In the genomic region with DNA sequence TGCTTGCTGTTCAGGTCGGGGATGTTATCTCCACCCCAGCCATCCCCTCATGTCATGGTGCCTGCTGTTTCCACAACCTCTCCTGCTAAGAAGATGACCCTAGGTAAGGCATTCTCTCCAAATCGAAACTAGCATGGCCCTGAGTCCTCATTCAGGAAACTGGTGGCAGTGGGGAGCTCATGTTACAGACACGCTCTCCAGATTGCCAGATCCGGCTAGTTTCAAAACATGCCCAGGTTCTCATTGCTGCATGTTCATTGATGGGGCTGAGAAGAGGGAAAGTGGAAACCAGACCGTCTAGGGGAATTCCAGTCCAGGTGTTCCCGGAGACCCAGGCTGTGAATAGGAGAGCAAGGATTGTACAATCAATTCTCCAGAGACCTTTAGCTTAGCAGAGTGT, we compare ENCODE assay signal across 11 cellular contexts.
DNase-seq lines count a peak whose midpoint lies in the region; ATAC-seq, FAIRE-seq and TF ChIP-seq lines count a peak whose summit lies in the region.
"Had no signal": no experiment of that assay in that cellular context is flagged by ENCODE, and none has a peak within 500 bp of the region (broad histone marks: within the 10 kb centered on the region; RNA-seq: fewer than 3 reads in every experiment).

No MANE protein-coding gene starts in this region.

- H3K4me3 ChIP-seq in fibroblast of the aortic adventitia (ENCODE audit: low read depth, low read length) (no peak overlapping the region), small intestine (ENCODE audit: low read depth in 1 of 2, low read length in 2 of 2) (no peak overlapping the region)
- no peak overlapping the region for H3K4me3 ChIP-seq in CD8-positive, alpha-beta memory T cell (ENCODE audit: low read length)

- peaks cover 0 to 10% (median 0%) of the 10 kb centered on the region in 5 donors for H3K9me3 Mint-ChIP-seq in CD8-positive, alpha-beta memory T cell
- H3K9me3 Mint-ChIP-seq in activated T-helper 1 cell treated with anti-CD3 and anti-CD28 coated beads, Interleukin-12 subunit alpha, Interleukin-12 subunit beta, Interleukin-2, Interleukin-4 antibody, amounts not matched to agents 30 ng/mL and 10 ng/mL and 1 ng/mL, durations not matched to agents 14 hours and 24 hours and 36 hours, result no peaks in the 10 kb centered on the region
- H3K9me3 Mint-ChIP-seq: activated naive CD8-positive, alpha-beta T cell treated with anti-CD3 and anti-CD28 coated beads, Interleukin-2, amount 10 ng/mL, durations not matched to agents 7 days and 5 days had no signal

- 22 to 33% (median 27%) methylated on average over 6 of the region's 6 CpGs for WGBS in small intestine, 3 donors

- CTCF ChIA-PET in CD8-positive, alpha-beta memory T cell (lab: Charles Lee), result no interaction called here

- no peak overlapping the region for H3K27ac Mint-ChIP-seq in CD8-positive, alpha-beta memory T cell
- H3K27ac Mint-ChIP-seq in activated T-helper 1 cell treated with anti-CD3 and anti-CD28 coated beads, Interleukin-12 subunit alpha, Interleukin-12 subunit beta, Interleukin-2, Interleukin-4 antibody, amounts not matched to agents 30 ng/mL and 10 ng/mL and 1 ng/mL, durations not matched to agents 14 hours and 24 hours and 36 hours, result no peak overlapping the region
- H3K27ac Mint-ChIP-seq: activated naive CD8-positive, alpha-beta T cell treated with anti-CD3 and anti-CD28 coated beads, Interleukin-2, amount 10 ng/mL, durations not matched to agents 7 days and 5 days had no signal

- H3K9me3 ChIP-seq in small intestine (ENCODE audit: control insufficient read depth, low read depth), result no peaks in the 10 kb centered on the region
- no peaks in the 10 kb centered on the region for H3K9me3 ChIP-seq in CD8-positive, alpha-beta memory T cell (ENCODE audit: low read length)

- H3K4me1 Mint-ChIP-seq in CD8-positive, alpha-beta memory T cell, result no peaks in the 10 kb centered on the region
- no peaks in the 10 kb centered on the region for H3K4me1 Mint-ChIP-seq in activated T-helper 1 cell treated with anti-CD3 and anti-CD28 coated beads, Interleukin-12 subunit alpha, Interleukin-12 subunit beta, Interleukin-2, Interleukin-4 antibody, amounts not matched to agents 30 ng/mL and 10 ng/mL and 1 ng/mL, durations not matched to agents 14 hours and 24 hours and 36 hours (ENCODE audit: low read depth)
- H3K4me1 Mint-ChIP-seq: activated naive CD8-positive, alpha-beta T cell treated with anti-CD3 and anti-CD28 coated beads, Interleukin-2, amount 10 ng/mL, durations not matched to agents 7 days and 5 days had no signal

- peak; percentile 63 for DNase-seq in HT1080 (ENCODE audit: low read depth)
- DNase-seq in NCI-H2196 (lab: John Stamatoyannopoulos, UW; ENCODE audit: unreplicated experiment), result peak; percentile 87
- peak; percentile 2 for DNase-seq in fibroblast of the aortic adventitia (ENCODE audit: low read depth)
- DNase-seq in small intestine, result peak; percentile 9
- DNase-seq in CD8-positive, alpha-beta memory T cell, result no peak
- no peak for DNase-seq in activated T-helper 1 cell treated with anti-CD3 and anti-CD28 coated beads, Interleukin-12 subunit alpha, Interleukin-12 subunit beta, Interleukin-2, Interleukin-4 antibody, amounts not matched to agents 30 ng/mL and 10 ng/mL and 1 ng/mL, durations not matched to agents 14 hours and 24 hours and 36 hours (ENCODE audit: low spot score)
- DNase-seq in Right ventricle myocardium inferior (ENCODE audit: missing footprints), result no peak
- DNase-seq: activated CD4-positive, alpha-beta T cell treated with anti-CD3 and anti-CD28 coated beads for 1 hour; activated naive CD8-positive, alpha-beta T cell treated with anti-CD3 and anti-CD28 coated beads, Interleukin-2, amount 10 ng/mL, durations not matched to agents 7 days and 5 days; midbrain; substantia nigra had no signal

- no peaks in the 10 kb centered on the region for H3K36me3 ChIP-seq in small intestine (ENCODE audit: control insufficient read depth in 2 of 2, insufficient read depth in 2 of 2, low read length in 2 of 2)
- no peaks in the 10 kb centered on the region for H3K36me3 ChIP-seq in CD8-positive, alpha-beta memory T cell (ENCODE audit: insufficient read depth, low read length)

- ATAC-seq in Right ventricle myocardium inferior, result no peak

- no peak for TF ChIP-seq CTCF in fibroblast of the aortic adventitia (IDR thresholded peaks at IDR 0.05; ENCODE audit: insufficient read depth, low read length)

- intact Hi-C loops in activated T-helper 1 cell treated with anti-CD3 and anti-CD28 coated beads, Interleukin-12 subunit alpha, Interleukin-12 subunit beta, Interleukin-2, Interleukin-4 antibody, amounts not matched to agents 30 ng/mL and 10 ng/mL and 1 ng/mL, durations not matched to agents 14 hours and 24 hours and 36 hours (cut with micrococcal nuclease), result no loop called here
- intact Hi-C loops in Right ventricle myocardium inferior (cut with DNase I), result no loop called here

- H3K27me3 ChIP-seq in small intestine (ENCODE audit: control insufficient read depth in 2 of 2, insufficient read depth in 2 of 2, low read length in 2 of 2), result no peaks in the 10 kb centered on the region
- no peaks in the 10 kb centered on the region for H3K27me3 ChIP-seq in CD8-positive, alpha-beta memory T cell (ENCODE audit: insufficient read depth, low read length, poor library complexity, severe bottlenecking)

- POLR2A ChIA-PET in CD8-positive, alpha-beta memory T cell (lab: Charles Lee), result no interaction called here

- no peak for FAIRE-seq in small intestine (lab: Jason Lieb, UNC)

- H3K36me3 Mint-ChIP-seq in CD8-positive, alpha-beta memory T cell, result no peaks in the 10 kb centered on the region
- no peaks in the 10 kb centered on the region for H3K36me3 Mint-ChIP-seq in activated T-helper 1 cell treated with anti-CD3 and anti-CD28 coated beads, Interleukin-12 subunit alpha, Interleukin-12 subunit beta, Interleukin-2, Interleukin-4 antibody, amounts not matched to agents 30 ng/mL and 10 ng/mL and 1 ng/mL, durations not matched to agents 14 hours and 24 hours and 36 hours (ENCODE audit: low read depth)
- H3K36me3 Mint-ChIP-seq: activated naive CD8-positive, alpha-beta T cell treated with anti-CD3 and anti-CD28 coated beads, Interleukin-2, amount 10 ng/mL, durations not matched to agents 7 days and 5 days had no signal

- H3K4me1 ChIP-seq in small intestine (ENCODE audit: control insufficient read depth in 2 of 2, insufficient read depth in 1 of 2, low read depth in 1 of 2, low read length in 1 of 2), result peaks cover 0 to 2% of the 10 kb centered on the region in 2 donors
- no peaks in the 10 kb centered on the region for H3K4me1 ChIP-seq in CD8-positive, alpha-beta memory T cell (ENCODE audit: insufficient read depth, low read length)

- H3K27me3 Mint-ChIP-seq in CD8-positive, alpha-beta memory T cell, result peaks cover 0 to 3% of the 10 kb centered on the region in 2 donors
- H3K27me3 Mint-ChIP-seq in activated T-helper 1 cell treated with anti-CD3 and anti-CD28 coated beads, Interleukin-12 subunit alpha, Interleukin-12 subunit beta, Interleukin-2, Interleukin-4 antibody, amounts not matched to agents 30 ng/mL and 10 ng/mL and 1 ng/mL, durations not matched to agents 14 hours and 24 hours and 36 hours (ENCODE audit: insufficient read depth), result no peaks in the 10 kb centered on the region
- H3K27me3 Mint-ChIP-seq: activated naive CD8-positive, alpha-beta T cell treated with anti-CD3 and anti-CD28 coated beads, Interleukin-2, amount 10 ng/mL, durations not matched to agents 7 days and 5 days had no signal

- no peak overlapping the region for H3K27ac ChIP-seq in small intestine (ENCODE audit: low read depth in 1 of 2, low read length in 1 of 2)
- H3K27ac ChIP-seq in CD8-positive, alpha-beta memory T cell (ENCODE audit: low read depth, low read length), result no peak overlapping the region

- no peak overlapping the region for H3K4me3 Mint-ChIP-seq in CD8-positive, alpha-beta memory T cell
- no peak overlapping the region for H3K4me3 Mint-ChIP-seq in activated T-helper 1 cell treated with anti-CD3 and anti-CD28 coated beads, Interleukin-12 subunit alpha, Interleukin-12 subunit beta, Interleukin-2, Interleukin-4 antibody, amounts not matched to agents 30 ng/mL and 10 ng/mL and 1 ng/mL, durations not matched to agents 14 hours and 24 hours and 36 hours
- H3K4me3 Mint-ChIP-seq: activated naive CD8-positive, alpha-beta T cell treated with anti-CD3 and anti-CD28 coated beads, Interleukin-2, amount 10 ng/mL, durations not matched to agents 7 days and 5 days had no signal

Comparison
In these comparisons a context has a peak if more than half of its experiments do, and no peak if none do; other contexts are left out.
1. DNase-seq: peak in HT1080 (single experiment), NCI-H2196 (single experiment), fibroblast of the aortic adventitia (single experiment) and small intestine (single experiment); none in CD8-positive, alpha-beta memory T cell (0 of 5), activated T-helper 1 cell treated with anti-CD3 and anti-CD28 coated beads, Interleukin-12 subunit alpha, Interleukin-12 subunit beta, Interleukin-2, Interleukin-4 antibody, amounts not matched to agents 30 ng/mL and 10 ng/mL and 1 ng/mL, durations not matched to agents 14 hours and 24 hours and 36 hours (single experiment) and Right ventricle myocardium inferior (single experiment).